23 cellular contexts compared by ENCODE assay signal in the genomic region with DNA sequence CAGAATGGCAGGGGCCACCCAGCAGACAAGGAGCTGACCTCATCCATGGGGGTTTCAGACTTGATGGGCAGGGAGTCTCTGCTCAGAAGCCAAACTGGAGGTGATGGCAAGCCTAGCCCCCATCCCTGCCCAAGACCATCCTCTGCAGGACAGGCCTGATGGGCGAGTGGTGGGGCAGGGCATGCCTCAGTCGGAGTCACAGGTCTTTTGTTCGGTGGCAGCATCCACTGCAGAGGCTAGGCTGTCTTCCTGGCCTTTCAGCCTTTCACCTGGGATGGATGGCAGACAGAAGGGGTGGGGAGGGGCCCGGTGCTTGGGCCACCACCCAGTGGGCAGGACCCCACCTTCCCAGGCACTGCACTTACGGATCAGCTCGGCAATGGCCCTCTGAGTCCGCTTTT. TPM values are rescaled to one million over a fixed set of nuclear protein-coding genes. Genes with fewer than 3 reads are reported as not detected.
"Had no signal": no experiment of that assay in that cellular context is flagged by ENCODE, and none has a peak within 500 bp of the region (broad histone marks: within the 10 kb centered on the region; RNA-seq: fewer than 3 reads in every experiment).

No MANE protein-coding gene starts in this region.

- H3K27me3 ChIP-seq: adrenal gland, foreskin keratinocyte, left lung, neural progenitor cell, pancreas, right lobe of liver, thyroid gland, vagina had no signal

- H3K4me3 ChIP-seq: adrenal gland, left lung, neural progenitor cell, pancreas, right lobe of liver, thyroid gland, vagina had no signal

- H3K4me1 ChIP-seq: foreskin keratinocyte, neural progenitor cell had no signal

- H3K4me2 ChIP-seq: neural progenitor cell had no signal

- ATAC-seq: activated naive CD4-positive, alpha-beta T cell treated with anti-CD3 and anti-CD28 coated beads, Interleukin-2, amount 50 U/mL, for 72 hours; foreskin keratinocyte; left lung; naive thymus-derived CD4-positive, alpha-beta T cell; pancreas; right lobe of liver; T-cell had no signal

- FAIRE-seq: pancreas had no signal

- H3K9me3 ChIP-seq: left lung, pancreas, right lobe of liver, thyroid gland, vagina had no signal

- H3K27ac ChIP-seq: adrenal gland, foreskin keratinocyte, left lung, neural progenitor cell, pancreas, right lobe of liver, thyroid gland, vagina had no signal

- H3K9ac ChIP-seq: neural progenitor cell had no signal

- DNase-seq: activated B cell treated with CpG ODN at 0.5 μM for 24 hours; activated CD4-positive, alpha-beta memory T cell treated with anti-CD3 and anti-CD28 coated beads for 36 hours; activated CD4-positive, alpha-beta T cell treated with anti-CD3 and anti-CD28 coated beads for 4 hours; activated gamma-delta T cell treated with Interleukin-2 at 50 U/mL for 16 hours; activated T-cell treated with anti-CD3 and anti-CD28 coated beads for 4 hours; foreskin keratinocyte; glutamatergic neuron; hypothalamus; naive thymus-derived CD4-positive, alpha-beta T cell; stimulated activated CD4-positive, alpha-beta T cell treated with anti-CD3 and anti-CD28 coated beads, Interleukin-4, amount 100 ng/mL, for 4 hours; stimulated activated naive CD4-positive, alpha-beta T cell; T-cell; T-helper 9 cell; thyroid gland had no signal

- H2AFZ ChIP-seq: neural progenitor cell had no signal

RNA-seq across cellular contexts. Expression of a gene that starts 44.4 kb away (rescaled TPM):
- total RNA-seq: activated B cell treated with CpG ODN at 0.5 μM for 24 hours; activated CD4-positive, alpha-beta memory T cell treated with anti-CD3 and anti-CD28 coated beads for 36 hours; activated naive CD4-positive, alpha-beta T cell treated with anti-CD3 and anti-CD28 coated beads, Interleukin-2, amount 50 U/mL, for 72 hours; activated T-helper 1 cell treated with anti-CD3 and anti-CD28 coated beads, Interleukin-12 subunit alpha, Interleukin-12 subunit beta, Interleukin-2, Interleukin-4 antibody, amounts not matched to agents 30 ng/mL and 10 ng/mL and 1 ng/mL, durations not matched to agents 14 hours and 24 hours and 36 hours; foreskin keratinocyte; naive thymus-derived CD4-positive, alpha-beta T cell had no signal
- polyA plus RNA-seq: foreskin keratinocyte; naive thymus-derived CD4-positive, alpha-beta T cell had no signal

RNA-seq across cellular contexts. Expression of a gene that starts 58.6 kb away (rescaled TPM):
- total RNA-seq: activated B cell treated with CpG ODN at 0.5 μM for 24 hours; activated CD4-positive, alpha-beta memory T cell treated with anti-CD3 and anti-CD28 coated beads for 36 hours; activated naive CD4-positive, alpha-beta T cell treated with anti-CD3 and anti-CD28 coated beads, Interleukin-2, amount 50 U/mL, for 72 hours; activated T-helper 1 cell treated with anti-CD3 and anti-CD28 coated beads, Interleukin-12 subunit alpha, Interleukin-12 subunit beta, Interleukin-2, Interleukin-4 antibody, amounts not matched to agents 30 ng/mL and 10 ng/mL and 1 ng/mL, durations not matched to agents 14 hours and 24 hours and 36 hours; dermis microvascular lymphatic vessel endothelial cell; foreskin keratinocyte; naive thymus-derived CD4-positive, alpha-beta T cell; T-cell; vagina had no signal
- polyA plus RNA-seq: foreskin keratinocyte; naive thymus-derived CD4-positive, alpha-beta T cell had no signal
